25 cellular contexts compared by ENCODE assay signal in genomic region chr6:169776379-169776778, GRCh38.
"Had no signal": no experiment of that assay in that cellular context is flagged by ENCODE, and none has a peak within 500 bp of the region (broad histone marks: within the 10 kb centered on the region; RNA-seq: fewer than 3 reads in every experiment).

No MANE protein-coding gene starts in this region.

- DNase-seq: activated CD4-positive, alpha-beta memory T cell treated with anti-CD3 and anti-CD28 coated beads, Interleukin-2, amount 10 ng/mL, durations not matched to agents 7 days and 5 days; activated CD4-positive, alpha-beta T cell treated with anti-CD3 and anti-CD28 coated beads for 36 hours; activated CD4-positive, alpha-beta T cell treated with anti-CD3 and anti-CD28 coated beads, Interleukin-2, amount 50 U/mL, for 1 hour; activated CD8-positive, alpha-beta memory T cell treated with anti-CD3 and anti-CD28 coated beads, Interleukin-2, amount 50 U/mL, for 48 hours; activated effector memory CD4-positive, alpha-beta T cell treated with Interleukin-2 at 50 U/mL for 16 hours; activated naive CD4-positive, alpha-beta T cell; activated T-cell treated with anti-CD3 and anti-CD28 coated beads, Interleukin-2, amount 50 U/mL, for 1 hour; aorta; caudate nucleus; MM.1S; NCI-H1105 treated with DMSO at 0.1 percent for 48 hours; NCI-H1436 treated with DMSO at 0.1 percent for 48 hours; NCI-H187; NCI-H2081; NCI-H446; NCI-H524; Peyer's patch; Right ventricle myocardium superior; SJCRH30; SK-N-SH; T-helper 1 cell had no signal

- H3K9me3 Mint-ChIP-seq: activated CD4-positive, alpha-beta memory T cell treated with anti-CD3 and anti-CD28 coated beads, Interleukin-2, amount 10 ng/mL, durations not matched to agents 7 days and 5 days; activated naive CD4-positive, alpha-beta T cell treated with anti-CD3 and anti-CD28 coated beads, Interleukin-2, amount 50 U/mL, for 24 hours had no signal

- H3K4me2 ChIP-seq: SK-N-SH had no signal

- H3K27ac ChIP-seq: breast epithelium, Peyer's patch, RWPE1, SJCRH30, VCaP had no signal

- ATAC-seq: activated CD4-positive, alpha-beta T cell treated with anti-CD3 and anti-CD28 coated beads for 36 hours had no signal

- H3K27ac Mint-ChIP-seq: activated CD4-positive, alpha-beta memory T cell treated with anti-CD3 and anti-CD28 coated beads, Interleukin-2, amount 10 ng/mL, durations not matched to agents 7 days and 5 days; activated CD4-positive, alpha-beta T cell treated with anti-CD3 and anti-CD28 coated beads for 36 hours; activated naive CD4-positive, alpha-beta T cell treated with anti-CD3 and anti-CD28 coated beads, Interleukin-2, amount 50 U/mL, for 24 hours had no signal

- H3K4me1 Mint-ChIP-seq: activated CD4-positive, alpha-beta memory T cell treated with anti-CD3 and anti-CD28 coated beads, Interleukin-2, amount 10 ng/mL, durations not matched to agents 7 days and 5 days; activated CD4-positive, alpha-beta T cell treated with anti-CD3 and anti-CD28 coated beads for 36 hours; activated naive CD4-positive, alpha-beta T cell treated with anti-CD3 and anti-CD28 coated beads, Interleukin-2, amount 50 U/mL, for 24 hours had no signal

- H3K4me1 ChIP-seq: breast epithelium, Peyer's patch had no signal

- H3K9ac ChIP-seq: SK-N-SH had no signal

- H3K4me3 ChIP-seq: breast epithelium, Peyer's patch, SJCRH30 had no signal

- H3K4me3 Mint-ChIP-seq: activated CD4-positive, alpha-beta memory T cell treated with anti-CD3 and anti-CD28 coated beads, Interleukin-2, amount 10 ng/mL, durations not matched to agents 7 days and 5 days; activated CD4-positive, alpha-beta T cell treated with anti-CD3 and anti-CD28 coated beads for 36 hours; activated naive CD4-positive, alpha-beta T cell treated with anti-CD3 and anti-CD28 coated beads, Interleukin-2, amount 50 U/mL, for 24 hours had no signal

- H3K36me3 ChIP-seq: SJCRH30 had no signal

- H3K27me3 ChIP-seq: breast epithelium, Peyer's patch, SJCRH30 had no signal

- H3K9me3 ChIP-seq: breast epithelium, Peyer's patch, SJCRH30, SK-N-SH had no signal

- H3K27me3 Mint-ChIP-seq: activated CD4-positive, alpha-beta memory T cell treated with anti-CD3 and anti-CD28 coated beads, Interleukin-2, amount 10 ng/mL, durations not matched to agents 7 days and 5 days; activated CD4-positive, alpha-beta T cell treated with anti-CD3 and anti-CD28 coated beads for 36 hours; activated naive CD4-positive, alpha-beta T cell treated with anti-CD3 and anti-CD28 coated beads, Interleukin-2, amount 50 U/mL, for 24 hours had no signal
